1 cellular context compared by ENCODE assay signal in genomic region chr6:30060982-30061765, GRCh38.
TF ChIP-seq lines count a peak whose summit lies in the region.

TSS of gene POLR1H (plus strand) at chr6:30061265. CDS start at chr6:30061525, 260 bp downstream.

TF ChIP-seq in HepG2, 621 proteins besides CTCF, POLR2A, EP300 and RAD21 (continued from another document and continues in another):
- TF ChIP-seq ZNF512 (CRISPR knock-in tag; IDR thresholded peaks at IDR 0.05), result no peak
- peak; percentile 40; the same call in 1 of the 2 replicates for TF ChIP-seq ZNF629 (CRISPR knock-in tag; conservative IDR thresholded peaks at IDR 0.05)
- no peak for TF ChIP-seq AHR (CRISPR knock-in tag; IDR thresholded peaks at IDR 0.05)
- no peak for TF ChIP-seq SMARCE1 (IDR thresholded peaks at IDR 0.05; ENCODE audit: borderline replicate concordance)
- no peak for TF ChIP-seq HNRNPH1 (optimal IDR thresholded peaks at IDR 0.05; ENCODE audit: low read depth, low read length)
- TF ChIP-seq MTA3 (CRISPR knock-in tag; IDR thresholded peaks at IDR 0.05), result no peak
- peak; percentile 73 for TF ChIP-seq MTA1 (CRISPR knock-in tag; IDR thresholded peaks at IDR 0.05; ENCODE audit: borderline replicate concordance)
- TF ChIP-seq NR0B2 (CRISPR knock-in tag; IDR thresholded peaks at IDR 0.05), result peak; percentile 75
- TF ChIP-seq ZBTB7B (CRISPR knock-in tag; IDR thresholded peaks at IDR 0.05), result peak; percentile 54; the same call in 1 of the 2 replicates
- TF ChIP-seq ZBTB42 (CRISPR knock-in tag; IDR thresholded peaks at IDR 0.05), result peak; percentile 57; the same call in 1 of the 2 replicates
- no peak for TF ChIP-seq TFDP1 (CRISPR knock-in tag; IDR thresholded peaks at IDR 0.05; ENCODE audit: borderline replicate concordance)
- 0 out of 2 replicates have a peak, but pooled peaks have one; percentile 19 for TF ChIP-seq ZNF33B (CRISPR knock-in tag; IDR thresholded peaks at IDR 0.05)
- TF ChIP-seq ZSCAN21 (CRISPR knock-in tag; IDR thresholded peaks at IDR 0.05; ENCODE audit: borderline replicate concordance), result peak; percentile 28; the same call in 1 of the 2 replicates
- TF ChIP-seq NAIF1 (CRISPR knock-in tag; IDR thresholded peaks at IDR 0.05; ENCODE audit: borderline replicate concordance), result no peak; the same call in 1 of the 2 replicates
- TF ChIP-seq XRCC5 (optimal IDR thresholded peaks at IDR 0.05; ENCODE audit: low read length), result peak; percentile 84
- no peak for TF ChIP-seq CHD2 (IDR thresholded peaks at IDR 0.05; ENCODE audit: low read depth, low read length)
- peak; percentile 93; the same call in 1 of the 2 replicates for TF ChIP-seq SNAI1 (CRISPR knock-in tag; IDR thresholded peaks at IDR 0.05; ENCODE audit: borderline replicate concordance)
- peak; percentile 71; the same call in 1 of the 2 replicates for TF ChIP-seq ZNF724P (CRISPR knock-in tag; IDR thresholded peaks at IDR 0.05; ENCODE audit: borderline replicate concordance)
- TF ChIP-seq HOXA9 (CRISPR knock-in tag; IDR thresholded peaks at IDR 0.05; ENCODE audit: borderline replicate concordance), result no peak
- TF ChIP-seq ZNF616 (CRISPR knock-in tag; IDR thresholded peaks at IDR 0.05; ENCODE audit: low read depth), result peak; percentile 62; the same call in 1 of the 2 replicates
- peak; percentile 99 for TF ChIP-seq SAP130 (CRISPR knock-in tag; IDR thresholded peaks at IDR 0.05; ENCODE audit: low read depth)
- TF ChIP-seq RXRA (CRISPR knock-in tag; IDR thresholded peaks at IDR 0.05), result peak; percentile 28; the same call in 1 of the 2 replicates
- TF ChIP-seq HOXA7 (CRISPR knock-in tag; IDR thresholded peaks at IDR 0.05), result no peak
- no peak for TF ChIP-seq SCMH1 (CRISPR knock-in tag; IDR thresholded peaks at IDR 0.05; ENCODE audit: borderline replicate concordance)
- TF ChIP-seq ZFP82 (CRISPR knock-in tag; IDR thresholded peaks at IDR 0.05; ENCODE audit: borderline replicate concordance), result no peak
- no peak for TF ChIP-seq SRSF9 (IDR thresholded peaks at IDR 0.05; ENCODE audit: borderline replicate concordance, insufficient read depth, low read depth, low read length, poor library complexity, severe bottlenecking)
- no peak for TF ChIP-seq PLRG1 (conservative IDR thresholded peaks at IDR 0.05)
- peak; percentile 47 for TF ChIP-seq STAG1 (CRISPR knock-in tag; IDR thresholded peaks at IDR 0.05)
- no peak for TF ChIP-seq CCDC6 (CRISPR knock-in tag; IDR thresholded peaks at IDR 0.05)
- TF ChIP-seq POLR2AphosphoS2 (IDR thresholded peaks at IDR 0.05; ENCODE audit: low read depth, low read length), result peak; percentile 79; the same call in 1 of the 2 replicates
- peak; percentile 88 for TF ChIP-seq PHF8 (CRISPR knock-in tag; IDR thresholded peaks at IDR 0.05)
- TF ChIP-seq ZNF331 (CRISPR knock-in tag; IDR thresholded peaks at IDR 0.05), result peak; percentile 94
- no peak for TF ChIP-seq JDP2 (CRISPR knock-in tag; IDR thresholded peaks at IDR 0.05; ENCODE audit: borderline replicate concordance)
- peak; percentile 97 for TF ChIP-seq KAT7 (CRISPR knock-in tag; IDR thresholded peaks at IDR 0.05; ENCODE audit: borderline replicate concordance)
- TF ChIP-seq NFE2L2 (IDR thresholded peaks at IDR 0.05; ENCODE audit: low read length), result no peak
- no peak for TF ChIP-seq ZNF326 (CRISPR knock-in tag; IDR thresholded peaks at IDR 0.05; ENCODE audit: borderline replicate concordance)
- TF ChIP-seq HMGXB3 (CRISPR knock-in tag; IDR thresholded peaks at IDR 0.05; ENCODE audit: borderline replicate concordance), result peak; percentile 51; the same call in 1 of the 2 replicates
- TF ChIP-seq TEAD3 (CRISPR knock-in tag; optimal IDR thresholded peaks at IDR 0.05; ENCODE audit: borderline replicate concordance), result peak; percentile 85
- TF ChIP-seq NFIC (IDR thresholded peaks at IDR 0.05; ENCODE audit: low read length), result peak; percentile 5; the same call in 1 of the 2 replicates
- peak; percentile 80; the same call in 1 of the 2 replicates for TF ChIP-seq MIER3 (CRISPR knock-in tag; IDR thresholded peaks at IDR 0.05; ENCODE audit: borderline replicate concordance)
- TF ChIP-seq ATF6 (CRISPR knock-in tag; conservative IDR thresholded peaks at IDR 0.05), result peak; percentile 98; the same call in 1 of the 2 replicates
- no peak; the same call in 1 of the 2 replicates for TF ChIP-seq ZBTB7A (CRISPR knock-in tag; IDR thresholded peaks at IDR 0.05)
- TF ChIP-seq ZNF883 (CRISPR knock-in tag; IDR thresholded peaks at IDR 0.05; ENCODE audit: not compliant biosample characterization), result no peak
- no peak; the same call in 1 of the 2 replicates for TF ChIP-seq ZIK1 (CRISPR knock-in tag; IDR thresholded peaks at IDR 0.05; ENCODE audit: borderline replicate concordance, low read depth)
- TF ChIP-seq ZNF790 (CRISPR knock-in tag; IDR thresholded peaks at IDR 0.05; ENCODE audit: borderline replicate concordance), result peak; percentile 86
- TF ChIP-seq ZNF20 (CRISPR knock-in tag; IDR thresholded peaks at IDR 0.05), result 0 out of 2 replicates have a peak, but pooled peaks have one; percentile 76
- TF ChIP-seq SNAPC5 (CRISPR knock-in tag; IDR thresholded peaks at IDR 0.05; ENCODE audit: borderline replicate concordance), result peak; percentile 49; the same call in 1 of the 2 replicates
- TF ChIP-seq ZMYM2 (CRISPR knock-in tag; IDR thresholded peaks at IDR 0.05), result no peak; the same call in 1 of the 2 replicates
- TF ChIP-seq MED1 (CRISPR knock-in tag; IDR thresholded peaks at IDR 0.05), result peak; percentile 92
- peak; percentile 92; the same call in 1 of the 2 replicates for TF ChIP-seq THAP9 (CRISPR knock-in tag; IDR thresholded peaks at IDR 0.05; ENCODE audit: borderline replicate concordance)
- TF ChIP-seq SMYD3 (CRISPR knock-in tag; IDR thresholded peaks at IDR 0.05), result no peak; the same call in 1 of the 2 replicates
- no peak for TF ChIP-seq TAF15 (IDR thresholded peaks at IDR 0.05; ENCODE audit: low read depth, low read length, poor library complexity, severe bottlenecking)
- TF ChIP-seq ZSCAN29 (CRISPR knock-in tag; conservative IDR thresholded peaks at IDR 0.05), result peak; percentile 80; the same call in 1 of the 2 replicates
- TF ChIP-seq KMT2A (CRISPR knock-in tag; IDR thresholded peaks at IDR 0.05), result peak; percentile 99
- TF ChIP-seq FOSL1 (CRISPR knock-in tag; IDR thresholded peaks at IDR 0.05; ENCODE audit: borderline replicate concordance), result no peak
- TF ChIP-seq FOSL2 (CRISPR knock-in tag; IDR thresholded peaks at IDR 0.05), result peak; percentile 80
- TF ChIP-seq ZNF747 (CRISPR knock-in tag; IDR thresholded peaks at IDR 0.05; ENCODE audit: borderline replicate concordance), result peak; percentile 23; the same call in 1 of the 2 replicates
- no peak for TF ChIP-seq NRL (CRISPR knock-in tag; IDR thresholded peaks at IDR 0.05; ENCODE audit: borderline replicate concordance)
- peak; percentile 97 for TF ChIP-seq ZNF800 (CRISPR knock-in tag; IDR thresholded peaks at IDR 0.05)
